In genomic region chr5:158489207-158489532, GRCh38 we compare ENCODE assay signal across 17 cellular contexts.
"Had no signal": no experiment of that assay in that cellular context is flagged by ENCODE, and none has a peak within 500 bp of the region (broad histone marks: within the 10 kb centered on the region; RNA-seq: fewer than 3 reads in every experiment).

No MANE protein-coding gene starts in this region.

- H3K36me3 Mint-ChIP-seq: naive thymus-derived CD4-positive, alpha-beta T cell had no signal

- H3K4me2 ChIP-seq: smooth muscle cell had no signal

- H3K4me3 Mint-ChIP-seq: naive thymus-derived CD4-positive, alpha-beta T cell had no signal

- H3K4me1 ChIP-seq: foreskin keratinocyte had no signal

- H3K36me3 ChIP-seq: ovary, right atrium auricular region, tibial artery, upper lobe of left lung, vagina had no signal

- H3K4me3 ChIP-seq: dorsolateral prefrontal cortex, ovary, right atrium auricular region, smooth muscle cell, tibial artery, upper lobe of left lung, vagina had no signal

- DNase-seq: central memory CD4-positive, alpha-beta T cell; cortex of kidney; dorsolateral prefrontal cortex; effector CD8-positive, alpha-beta T cell; foreskin keratinocyte; kidney; left cardiac atrium; mesendoderm; naive thymus-derived CD4-positive, alpha-beta T cell; ovary; stimulated activated CD4-positive, alpha-beta T cell treated with anti-CD3 and anti-CD28 coated beads, Interleukin-2, amount 100 ng/mL, for 48 hours; stimulated activated naive CD4-positive, alpha-beta T cell treated with Interleukin-2 at 50 U/mL for 16 hours; tibial artery; upper lobe of left lung had no signal

- ATAC-seq: foreskin keratinocyte; left cardiac atrium; naive thymus-derived CD4-positive, alpha-beta T cell had no signal

- H3K9me3 ChIP-seq: ovary, right atrium auricular region, tibial artery, vagina had no signal

- H3K27ac Mint-ChIP-seq: naive thymus-derived CD4-positive, alpha-beta T cell had no signal

- H3K27ac ChIP-seq: dorsolateral prefrontal cortex, foreskin keratinocyte, ovary, tibial artery, upper lobe of left lung, vagina had no signal

- H3K27me3 ChIP-seq: foreskin keratinocyte, ovary, right atrium auricular region, tibial artery, upper lobe of left lung, vagina had no signal
